ENCODE assay signal across 23 cellular contexts in genomic region chr16:64351116-64351515, GRCh38.
DNase-seq lines count a peak whose midpoint lies in the region; ATAC-seq and FAIRE-seq lines count a peak whose summit lies in the region.
"Had no signal": no experiment of that assay in that cellular context is flagged by ENCODE, and none has a peak within 500 bp of the region (broad histone marks: within the 10 kb centered on the region; RNA-seq: fewer than 3 reads in every experiment).

No MANE protein-coding gene starts in this region.

- no peaks in the 10 kb centered on the region for H3K27me3 ChIP-seq in Karpas-422 (ENCODE audit: low read length)

- no peak overlapping the region for H3K4me3 ChIP-seq in Karpas-422 (ENCODE audit: low read length)
- H3K4me3 ChIP-seq: A549, GM12878, HAP-1 had no signal

- no peaks in the 10 kb centered on the region for H3K9me3 ChIP-seq in Karpas-422 (ENCODE audit: low read length)
- H3K9me3 ChIP-seq: A549, HAP-1 had no signal

- no peak for ATAC-seq in HG03378 (IDR thresholded peaks at IDR 0.05; ENCODE audit: unreplicated experiment)
- ATAC-seq: A549, GM12878 had no signal

- no peak overlapping the region for H3K4me2 ChIP-seq in Karpas-422 (ENCODE audit: low read depth, low read length, poor library complexity, severe bottlenecking)
- H3K4me2 ChIP-seq: A549 had no signal

- H3K79me2 ChIP-seq in Karpas-422 (ENCODE audit: low read length) = no peaks in the 10 kb centered on the region

- H3K9me2 ChIP-seq in Karpas-422 (replicated peaks; ENCODE audit: insufficient read depth, low read length) = no peaks in the 10 kb centered on the region

- in situ Hi-C loops in ACHN (cut with HindIII; ENCODE audit: low pct_ligation_motif_present, low pct_unique_long_range_greater_than_20kb, low sequenced_read_pairs) = no loop called here

- no peak overlapping the region for H3K27ac ChIP-seq in Karpas-422 (ENCODE audit: low read length)
- H3K27ac ChIP-seq: A549 had no signal

- H4K20me1 ChIP-seq in Karpas-422 (ENCODE audit: insufficient read depth, low read depth, low read length) = no peaks in the 10 kb centered on the region

- peak overlapping the region; percentile 61; the same call in 1 of the 2 replicates for H2AFZ ChIP-seq in Karpas-422 (ENCODE audit: low read length)

- H3K36me3 ChIP-seq in Karpas-422 (ENCODE audit: insufficient read depth, low read length) = no peaks in the 10 kb centered on the region
- H3K36me3 ChIP-seq: HAP-1 had no signal

- no peak for FAIRE-seq in urothelium cell line (lab: Jason Lieb, UNC)
- FAIRE-seq: A549, GM12878, GM19239, H54 had no signal

- H3K4me1 ChIP-seq in Karpas-422 (ENCODE audit: low read length) = peaks cover 12% of the 10 kb centered on the region
- H3K4me1 ChIP-seq: A549, HAP-1 had no signal

- no peak overlapping the region for H3K9ac ChIP-seq in Karpas-422 (ENCODE audit: low read length)

- DNase-seq in ACHN (peak; percentile 29), Karpas-422 (no peak), glomerular visceral epithelial cell (ENCODE audit: extremely low spot score) (peak; percentile 9), kidney tubule cell (ENCODE audit: low spot score) (peak; percentile 74), SHP77 treated with DMSO at 0.1 percent for 48 hours (lab: John Stamatoyannopoulos, UW) (no peak), urothelium cell line (ENCODE audit: low spot score) (no peak), DMS153 treated with DMSO at 0.1 percent for 48 hours (lab: John Stamatoyannopoulos, UW; ENCODE audit: unreplicated experiment) (no peak)
- DNase-seq: 8988T; C1 segment of cervical spinal cord; CD4-positive, alpha-beta memory T cell; COR-L47; DMS153; DMS79; EL; GDM1; GOT3; HFFc6 had no signal

Comparison
In these comparisons a context has a peak if more than half of its experiments do, and no peak if none do; other contexts are left out.
1. DNase-seq: peak in ACHN (single experiment), glomerular visceral epithelial cell (single experiment) and kidney tubule cell (single experiment); none in Karpas-422 (single experiment), SHP77 treated with DMSO at 0.1 percent for 48 hours (single experiment), urothelium cell line (single experiment) and DMS153 treated with DMSO at 0.1 percent for 48 hours (single experiment).